Comparison of ENCODE assay signal across 2 cellular contexts in the genomic region with DNA sequence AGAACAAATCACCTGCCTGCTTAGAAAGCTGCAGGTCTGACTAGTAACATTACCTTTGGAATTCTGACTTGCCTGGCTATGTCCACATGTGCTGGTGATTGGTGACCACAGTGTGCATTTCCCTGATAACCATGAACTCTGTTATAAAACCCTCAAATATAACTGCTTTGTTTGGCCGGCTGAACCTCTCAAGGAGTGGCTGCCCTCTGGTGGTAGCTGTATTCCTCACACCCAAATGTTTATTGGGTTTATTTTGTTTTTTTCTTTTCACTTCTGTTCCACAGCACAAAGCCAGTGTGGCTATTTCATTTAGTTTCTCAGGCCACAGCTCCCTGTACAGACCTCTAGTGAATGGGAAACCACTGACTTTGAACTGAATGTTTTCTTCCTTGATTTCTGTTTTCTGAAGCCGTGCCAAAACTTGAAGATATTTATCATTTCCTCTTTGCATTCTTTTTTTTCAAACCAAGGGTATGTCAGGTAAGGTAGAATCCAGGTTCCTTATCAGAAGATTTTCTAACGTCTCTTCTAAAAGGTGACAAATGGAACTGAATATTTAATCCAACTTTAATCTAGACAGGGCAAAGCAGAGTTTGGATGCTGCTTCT.
TF ChIP-seq lines count a peak whose summit lies in the region.

No MANE protein-coding gene starts in this region.

TF ChIP-seq in A549, 52 proteins besides CTCF, POLR2A, EP300 and RAD21:
- TF ChIP-seq SMC3 (IDR thresholded peaks at IDR 0.05) = peak; percentile 96
- TF ChIP-seq FOSL2 (IDR thresholded peaks at IDR 0.05) = no peak
- no peak for TF ChIP-seq FOSL2 (CRISPR knock-in tag; IDR thresholded peaks at IDR 0.05)
- TF ChIP-seq GATA3 (IDR thresholded peaks at IDR 0.05; ENCODE audit: borderline replicate concordance) = no peak
TF ChIP-seq in A549: peak in this region for 1.

TF ChIP-seq in H1, 55 proteins besides CTCF, POLR2A, EP300 and RAD21:
- TF ChIP-seq YY1 (IDR thresholded peaks at IDR 0.05; ENCODE audit: low read depth, low read length) (no peak), HDAC6 (IDR thresholded peaks at IDR 0.05; ENCODE audit: low read depth, low read length) (no peak), EZH2 (IDR thresholded peaks at IDR 0.05; ENCODE audit: low read depth, low read length, severe bottlenecking) (no peak), CHD1 (IDR thresholded peaks at IDR 0.05; ENCODE audit: low read depth, low read length) (no peak), SP4 (IDR thresholded peaks at IDR 0.05; ENCODE audit: low read length) (no peak), GTF2F1 (IDR thresholded peaks at IDR 0.05; ENCODE audit: borderline replicate concordance, low read depth, low read length) (no peak), TAF1 (IDR thresholded peaks at IDR 0.05; ENCODE audit: low read depth, low read length) (no peak), HDAC2 (IDR thresholded peaks at IDR 0.05; ENCODE audit: borderline replicate concordance in 1 of 2, low read depth in 2 of 2, low read length in 2 of 2) (no peak)
TF ChIP-seq in H1: peak in this region for 0.
